ENCODE assay signal across 8 cellular contexts in genomic region chr17:81917565-81918332, GRCh38. TPM values are rescaled to one million over a fixed set of nuclear protein-coding genes. Genes with fewer than 3 reads are reported as not detected.
DNase-seq lines count a peak whose midpoint lies in the region; ATAC-seq and TF ChIP-seq lines count a peak whose summit lies in the region.

TSS of gene SIRT7 (minus strand) at chr17:81918176. CDS start at chr17:81918131, 45 bp downstream.

- H3K9me3 ChIP-seq in HUES48 (ENCODE audit: control insufficient read depth, insufficient read depth, low read length) (no peaks in the 10 kb centered on the region), OCI-LY1 (ENCODE audit: low read length) (no peaks in the 10 kb centered on the region), mucosa of descending colon (no peaks in the 10 kb centered on the region)

- peak within 1 kb of the TSS; percentile 82 for H3K27ac ChIP-seq in C4-2B
- H3K27ac ChIP-seq in HUES48 (ENCODE audit: low read depth, low read length) = peak within 1 kb of the TSS; percentile 66
- H3K27ac ChIP-seq in OCI-LY1 (ENCODE audit: low read depth, low read length, poor library complexity, severe bottlenecking) = no peak within 1 kb of the TSS

- DNase-seq in activated T-cell treated with anti-CD3 and anti-CD28 coated beads for 1 hour (ENCODE audit: low read depth) (peak; percentile 82), epidermal melanocyte (ENCODE audit: insufficient read length, low spot score) (peak; percentile 100), mucosa of descending colon (peak; percentile 79 to 88 (median 88))
- DNase-seq in stimulated activated CD8-positive, alpha-beta memory T cell treated with anti-CD3 and anti-CD28 coated beads, Interleukin-4, amount 100 ng/mL, for 1 hour (ENCODE audit: low read depth in 2 of 2, low spot score in 1 of 2) = peak; percentile 64 to 72

- H3K79me2 ChIP-seq in OCI-LY1 (ENCODE audit: insufficient read depth, low read length) = no peaks in the 10 kb centered on the region

- intact Hi-C loops in mucosa of descending colon (cut with DNase I, micrococcal nuclease) = no loop called here

- ATAC-seq in GM19452 (IDR thresholded peaks at IDR 0.05; ENCODE audit: unreplicated experiment) (peak; percentile 70), mucosa of descending colon (peak; percentile 84)

- H3K9me2 ChIP-seq in OCI-LY1 (ENCODE audit: low read depth, low read length) = no peaks in the 10 kb centered on the region

- peaks cover 71% of the 10 kb centered on the region for H3K36me3 ChIP-seq in HUES48 (ENCODE audit: control insufficient read depth, insufficient read depth, low read length)
- H3K36me3 ChIP-seq in OCI-LY1 (ENCODE audit: insufficient read depth, low read length) = peaks cover 56% of the 10 kb centered on the region
- peaks cover 9% of the 10 kb centered on the region for H3K36me3 ChIP-seq in mucosa of descending colon (ENCODE audit: low read depth)

- H3K4me1 ChIP-seq in HUES48 (ENCODE audit: control insufficient read depth, insufficient read depth, low read length) (peaks cover 8% of the 10 kb centered on the region), OCI-LY1 (ENCODE audit: insufficient read depth, low read length, severe bottlenecking) (peaks cover 24% of the 10 kb centered on the region), mucosa of descending colon (ENCODE audit: low read depth) (peaks cover 30% of the 10 kb centered on the region)

- H4K20me1 ChIP-seq in OCI-LY1 (ENCODE audit: insufficient read depth, low read length) = no peaks in the 10 kb centered on the region

- H3K9ac ChIP-seq in HUES48 (ENCODE audit: low read depth, low read length) (peak within 1 kb of the TSS; percentile 72), OCI-LY1 (ENCODE audit: low read length) (peak within 1 kb of the TSS; percentile 88)

- H3K27me3 ChIP-seq in HUES48 (ENCODE audit: control insufficient read depth, insufficient read depth, low read length) (no peaks in the 10 kb centered on the region), OCI-LY1 (ENCODE audit: insufficient read depth, low read length) (no peaks in the 10 kb centered on the region)

- no peak; the same call in 1 of the 2 replicates for TF ChIP-seq CTCF in C4-2B (conservative IDR thresholded peaks at IDR 0.05)
- TF ChIP-seq CTCF in OCI-LY1 (IDR thresholded peaks at IDR 0.05; ENCODE audit: low read length) = no peak
- no peak for TF ChIP-seq CTCF in mucosa of descending colon (IDR thresholded peaks at IDR 0.05)

- H3F3A ChIP-seq in OCI-LY1 (ENCODE audit: insufficient read depth, low read length) = no peaks in the 10 kb centered on the region

- H3K4me2 ChIP-seq in OCI-LY1 (ENCODE audit: low read length) = peak within 1 kb of the TSS; percentile 98

- H3K4me3 ChIP-seq in HUES48 (ENCODE audit: low read depth, low read length) (peak within 1 kb of the TSS; percentile 83), OCI-LY1 (ENCODE audit: low read depth, low read length, poor library complexity, severe bottlenecking) (peak within 1 kb of the TSS; percentile 94), mucosa of descending colon (peak within 1 kb of the TSS; percentile 95)

- H2AFZ ChIP-seq in OCI-LY1 (ENCODE audit: low read length) = no peak within 1 kb of the TSS

RNA-seq across cellular contexts. Expression of gene SIRT7, which starts in this region (rescaled TPM):
- total RNA-seq in mucosa of descending colon = 10 to 100 TPM; 50.1 to 83.5 (median 73.7) TPM
